ENCODE assay signal across 1 cellular context in genomic region chr1:116909511-116910378, GRCh38.
TF ChIP-seq lines count a peak whose summit lies in the region.

Gene PTGFRN, plus strand, starts transcription at chr1:116909916. Its CDS starts 288 bp downstream, at chr1:116910204.

TF ChIP-seq in GM12878, 131 proteins besides CTCF, POLR2A, EP300 and RAD21 (continued from another document):
- TF ChIP-seq NFXL1 (IDR thresholded peaks at IDR 0.05; ENCODE audit: borderline replicate concordance): no peak
- peak; percentile 31; the same call in 1 of the 2 replicates for TF ChIP-seq EED (IDR thresholded peaks at IDR 0.05; ENCODE audit: low read depth)
- no peak for TF ChIP-seq PBX3 (IDR thresholded peaks at IDR 0.05; ENCODE audit: insufficient replicate concordance, low read depth, low read length)
- peak; percentile 35 to 46; a peak in 2 of 4 replicates for TF ChIP-seq IKZF2 (IDR thresholded peaks at IDR 0.05)
- no peak for TF ChIP-seq TAF1 (IDR thresholded peaks at IDR 0.05; ENCODE audit: borderline replicate concordance, low read depth, low read length)
- no peak for TF ChIP-seq USF1 (IDR thresholded peaks at IDR 0.05; ENCODE audit: borderline replicate concordance, extremely low read length, insufficient read depth, low read depth, low read length)
- no peak for TF ChIP-seq SREBF1 (IDR thresholded peaks at IDR 0.05; ENCODE audit: low read length)
- no peak for TF ChIP-seq ZBED1 (IDR thresholded peaks at IDR 0.05; ENCODE audit: borderline replicate concordance)
- TF ChIP-seq LARP7 (IDR thresholded peaks at IDR 0.05): peak; percentile 68; the same call in 1 of the 2 replicates
- no peak for TF ChIP-seq JUNB (IDR thresholded peaks at IDR 0.05)
- TF ChIP-seq NFYA (IDR thresholded peaks at IDR 0.05; ENCODE audit: borderline replicate concordance, low read depth, low read length): no peak
- 0 out of 2 replicates have a peak, but pooled peaks have one; percentile 14 for TF ChIP-seq MLLT1 (IDR thresholded peaks at IDR 0.05)
- TF ChIP-seq CHD4 (IDR thresholded peaks at IDR 0.05): no peak
- TF ChIP-seq NR2C1 (IDR thresholded peaks at IDR 0.05): no peak
- TF ChIP-seq IKZF1 (conservative IDR thresholded peaks at IDR 0.05): peak; percentile 53
- no peak for TF ChIP-seq TCF7 (IDR thresholded peaks at IDR 0.05; ENCODE audit: borderline replicate concordance)
- no peak for TF ChIP-seq CUX1 (IDR thresholded peaks at IDR 0.05; ENCODE audit: insufficient replicate concordance, low read depth, low read length)
- TF ChIP-seq RB1 (IDR thresholded peaks at IDR 0.05; ENCODE audit: borderline replicate concordance): no peak
- TF ChIP-seq HDAC6 (IDR thresholded peaks at IDR 0.05; ENCODE audit: unreplicated experiment): peak; percentile 31
- TF ChIP-seq ZSCAN29 (IDR thresholded peaks at IDR 0.05): no peak
